21 cellular contexts compared by ENCODE assay signal in genomic region chr15:96199111-96199510, GRCh38.
"Had no signal": no experiment of that assay in that cellular context is flagged by ENCODE, and none has a peak within 500 bp of the region (broad histone marks: within the 10 kb centered on the region; RNA-seq: fewer than 3 reads in every experiment).

No MANE protein-coding gene starts in this region.

- H3K4me3 Mint-ChIP-seq: immature natural killer cell; mesothelial cell of epicardium; naive B cell; naive thymus-derived CD8-positive, alpha-beta T cell had no signal

- H3K4me1 Mint-ChIP-seq: immature natural killer cell, naive B cell had no signal

- H3K4me3 ChIP-seq: coronary artery, dorsolateral prefrontal cortex, esophagus muscularis mucosa, gastroesophageal sphincter, heart left ventricle, hepatocyte, left lung, lower lobe of right lung, mucosa of descending colon had no signal

- H3K36me3 ChIP-seq: esophagus muscularis mucosa, heart left ventricle, left lung, lower lobe of right lung had no signal

- H3K36me3 Mint-ChIP-seq: naive thymus-derived CD8-positive, alpha-beta T cell had no signal

- H3K4me1 ChIP-seq: esophagus muscularis mucosa, foreskin keratinocyte, gastroesophageal sphincter, heart left ventricle, left lung, lower lobe of right lung had no signal

- H3K27ac Mint-ChIP-seq: immature natural killer cell; naive B cell; naive thymus-derived CD8-positive, alpha-beta T cell had no signal

- H3K27me3 ChIP-seq: esophagus muscularis mucosa, gastroesophageal sphincter, hepatocyte, left lung had no signal

- H3K9me3 ChIP-seq: esophagus muscularis mucosa, gastroesophageal sphincter, heart left ventricle, lower lobe of right lung, mucosa of descending colon had no signal

- H3K27ac ChIP-seq: coronary artery, dorsolateral prefrontal cortex, esophagus muscularis mucosa, foreskin keratinocyte, gastroesophageal sphincter, heart left ventricle, hepatocyte, left lung, lower lobe of right lung had no signal

- DNase-seq: dermis blood vessel endothelial cell; dorsolateral prefrontal cortex; effector CD4-positive, alpha-beta T cell; effector memory CD4-positive, alpha-beta T cell; foreskin keratinocyte; heart left ventricle; hypothalamus; immature natural killer cell; left cardiac atrium; left lung; left ventricle myocardium superior; lower lobe of right lung; mesenchymal stem cell; mucosa of descending colon; naive B cell; naive thymus-derived CD8-positive, alpha-beta T cell had no signal
